8 cellular contexts compared by ENCODE assay signal in the genomic region with DNA sequence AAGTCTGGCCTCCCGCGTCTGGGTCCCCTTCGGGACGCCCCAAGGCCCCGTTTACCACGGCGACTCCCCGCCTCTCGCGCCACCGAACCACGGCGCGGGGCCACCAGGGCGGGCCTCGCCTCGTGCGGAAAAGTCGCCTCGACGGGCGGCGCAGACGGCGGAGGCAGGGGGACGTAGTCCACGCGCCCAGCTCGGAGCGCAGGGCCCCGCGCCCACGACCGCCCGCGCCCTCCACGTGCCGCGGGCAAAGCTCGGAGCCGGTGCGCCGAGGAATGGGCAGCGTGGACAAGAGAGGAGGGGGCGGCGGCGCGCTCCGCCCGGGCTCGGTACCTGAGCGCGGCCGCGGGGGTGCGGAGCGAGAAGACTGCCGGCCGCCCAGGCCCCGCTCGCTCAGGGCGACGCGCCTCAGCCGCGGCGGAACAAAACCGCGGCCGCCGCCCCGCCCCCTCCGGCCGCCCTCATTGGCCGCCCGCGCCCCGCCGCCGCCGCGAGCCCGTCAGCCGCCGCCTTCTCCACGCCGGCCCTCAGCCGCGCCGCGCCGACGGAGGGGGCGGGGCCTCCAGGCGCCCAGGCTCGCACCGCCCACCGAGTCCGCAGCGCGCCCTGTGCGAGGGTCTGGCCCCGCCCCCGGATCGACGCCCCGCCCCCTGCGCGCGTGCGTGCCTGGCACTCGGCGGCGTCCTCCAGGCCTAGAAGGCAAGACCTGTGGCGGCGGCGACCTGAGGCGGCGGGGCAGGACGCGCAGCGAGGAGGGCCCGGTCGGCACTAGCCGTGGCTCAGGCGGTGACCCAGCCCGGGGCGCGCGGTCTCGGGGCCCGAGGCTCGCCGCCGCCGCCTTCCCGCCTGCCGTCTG. TPM values are rescaled to one million over a fixed set of nuclear protein-coding genes. Genes with fewer than 3 reads are reported as not detected.
DNase-seq lines count a peak whose midpoint lies in the region; ATAC-seq and TF ChIP-seq lines count a peak whose summit lies in the region.

A gene with protein sequence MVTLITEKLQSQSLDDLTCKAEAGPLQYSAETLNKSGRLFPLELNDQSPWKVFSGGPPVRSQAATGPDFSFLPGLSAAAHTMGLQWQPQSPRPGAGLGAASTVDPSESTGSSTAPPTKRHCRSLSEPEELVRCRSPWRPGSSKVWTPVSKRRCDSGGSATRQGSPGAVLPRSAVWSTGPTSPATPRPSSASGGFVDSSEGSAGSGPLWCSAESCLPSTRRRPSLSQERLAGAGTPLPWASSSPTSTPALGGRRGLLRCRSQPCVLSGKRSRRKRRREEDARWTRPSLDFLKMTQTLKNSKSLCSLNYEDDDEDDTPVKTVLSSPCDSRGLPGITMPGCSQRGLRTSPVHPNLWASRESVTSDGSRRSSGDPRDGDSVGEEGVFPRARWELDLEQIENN (minus strand): TSS at position 411 of the 853 bp plus-strand sequence. CDS start 15,572 bp downstream, outside the sequence.

- H3K27me3 ChIP-seq in Panc1 (ENCODE audit: control insufficient read depth, insufficient read depth, low read length): no peaks in the 10 kb centered on the region
- no peaks in the 10 kb centered on the region for H3K27me3 ChIP-seq in naive thymus-derived CD4-positive, alpha-beta T cell (ENCODE audit: control insufficient read depth in 2 of 2, insufficient read depth in 2 of 2, low read length in 2 of 2)

- H3K4me3 Mint-ChIP-seq in Calu3 (ENCODE audit: low read depth, unreplicated experiment): peak within 1 kb of the TSS; percentile 65
- H3K4me3 Mint-ChIP-seq in naive thymus-derived CD4-positive, alpha-beta T cell: peak within 1 kb of the TSS; percentile 86 to 97 (median 93)
- peak within 1 kb of the TSS; percentile 68 for H3K4me3 Mint-ChIP-seq in stimulated activated effector memory CD8-positive, alpha-beta T cell treated with anti-CD3 and anti-CD28 coated beads, Interleukin-12 subunit alpha, Interleukin-12 subunit beta, amount 100 ng/mL, for 72 hours

- no TSS peak for BruUV-seq in Calu3 (replicated peaks; lab: Mats Ljungman, UMichigan)
- BruUV-seq in Panc1 (replicated peaks; lab: Mats Ljungman, UMichigan): no TSS peak

- ATAC-seq in GM21423 (IDR thresholded peaks at IDR 0.05; ENCODE audit: unreplicated experiment): peak; percentile 86
- peak; percentile 93 for ATAC-seq in Panc1
- peak; percentile 98 for ATAC-seq in naive thymus-derived CD4-positive, alpha-beta T cell
- peak; percentile 92 for ATAC-seq in stimulated activated effector memory CD8-positive, alpha-beta T cell treated with anti-CD3 and anti-CD28 coated beads, Interleukin-12 subunit alpha, Interleukin-12 subunit beta, amount 100 ng/mL, for 72 hours

- H3K9me3 Mint-ChIP-seq in Calu3 (ENCODE audit: low read depth, unreplicated experiment): no peaks in the 10 kb centered on the region
- H3K9me3 Mint-ChIP-seq in naive thymus-derived CD4-positive, alpha-beta T cell: no peaks in the 10 kb centered on the region
- no peaks in the 10 kb centered on the region for H3K9me3 Mint-ChIP-seq in stimulated activated effector memory CD8-positive, alpha-beta T cell treated with anti-CD3 and anti-CD28 coated beads, Interleukin-12 subunit alpha, Interleukin-12 subunit beta, amount 100 ng/mL, for 72 hours

- intact Hi-C loops in Calu3 (cut with micrococcal nuclease; ENCODE audit: unreplicated experiment): no loop called here
- intact Hi-C loops in Panc1 (cut with micrococcal nuclease; ENCODE audit: unreplicated experiment): no loop called here
- intact Hi-C loops in naive thymus-derived CD4-positive, alpha-beta T cell (cut with micrococcal nuclease): loop anchor here (1.0 to 2.0 kb wide), 9 partner anchors 28 to 395 kb away; a partner anchor contains a TSS

- CTCF ChIA-PET in Calu3 (lab: Charles Lee) (interaction anchor here (1.0 kb wide), 1 partner anchor 9 kb away, joined by 3 read pairs; no protein-coding TSS in a partner anchor), Panc1 (lab: Charles Lee) (no interaction called here)
- CTCF ChIA-PET in naive thymus-derived CD4-positive, alpha-beta T cell (lab: Charles Lee): interaction anchor here (1.2 to 1.7 kb wide), 2 partner anchors 9 to 41 kb away, joined by 4 to 5 read pairs; no protein-coding TSS in a partner anchor

- H3K27me3 Mint-ChIP-seq in Calu3 (ENCODE audit: unreplicated experiment): no peaks in the 10 kb centered on the region
- peaks cover 0 to 9% (median 0%) of the 10 kb centered on the region in 5 donors for H3K27me3 Mint-ChIP-seq in naive thymus-derived CD4-positive, alpha-beta T cell

- DNase-seq in Calu3: peak; percentile 96
- DNase-seq in HuH-7 (ENCODE audit: low spot score): peak; percentile 71
- no peak for DNase-seq in Panc1 (ENCODE audit: low read depth, low spot score)
- DNase-seq in activated T-helper 1 cell treated with anti-CD3 and anti-CD28 coated beads, Interleukin-2, amount 50 U/mL, for 16 hours (ENCODE audit: low read depth in 1 of 2, low spot score in 1 of 2): peak; percentile 88 to 92
- peak; percentile 82 for DNase-seq in fibroblast of gingiva (ENCODE audit: low read depth)
- peak; percentile 80 to 99 (median 91) for DNase-seq in naive thymus-derived CD4-positive, alpha-beta T cell
- DNase-seq in stimulated activated effector memory CD8-positive, alpha-beta T cell treated with anti-CD3 and anti-CD28 coated beads, Interleukin-12 subunit alpha, Interleukin-12 subunit beta, amount 100 ng/mL, for 72 hours (ENCODE audit: low spot score in 2 of 2): peak; percentile 97 to 98

- H3K4me1 ChIP-seq in Panc1 (ENCODE audit: control insufficient read depth, insufficient read depth, low read length): peaks cover 15% of the 10 kb centered on the region
- H3K4me1 ChIP-seq in naive thymus-derived CD4-positive, alpha-beta T cell (ENCODE audit: control insufficient read depth in 2 of 2, insufficient read depth in 2 of 2, low read length in 2 of 2): peaks cover 0 to 4% of the 10 kb centered on the region in 2 donors

- H3K9me3 ChIP-seq in Panc1 (ENCODE audit: control insufficient read depth, insufficient read depth, low read depth, low read length): no peaks in the 10 kb centered on the region
- no peaks in the 10 kb centered on the region for H3K9me3 ChIP-seq in naive thymus-derived CD4-positive, alpha-beta T cell (ENCODE audit: control insufficient read depth in 2 of 3, low read length in 3 of 3)

- H3K4me3 ChIP-seq in Panc1 (ENCODE audit: low read depth in 2 of 2, low read length in 2 of 2): peak within 1 kb of the TSS; percentile 61 to 66
- H3K4me3 ChIP-seq in naive thymus-derived CD4-positive, alpha-beta T cell (ENCODE audit: low read length): peak within 1 kb of the TSS; percentile 51

- peak within 1 kb of the TSS; percentile 86 for H3K27ac ChIP-seq in Panc1 (ENCODE audit: low read length)
- peak within 1 kb of the TSS; percentile 62 for H3K27ac ChIP-seq in naive thymus-derived CD4-positive, alpha-beta T cell (ENCODE audit: low read depth, low read length)

- no peaks in the 10 kb centered on the region for H3K36me3 ChIP-seq in Panc1 (ENCODE audit: control insufficient read depth, insufficient read depth, low read length)
- no peaks in the 10 kb centered on the region for H3K36me3 ChIP-seq in naive thymus-derived CD4-positive, alpha-beta T cell (ENCODE audit: control insufficient read depth in 2 of 3, insufficient read depth in 3 of 3, low read length in 3 of 3)

- in situ Hi-C loops in Panc1 (cut with HindIII; ENCODE audit: low pct_unique_long_range_greater_than_20kb, low sequenced_read_pairs): no loop called here

- no peak for TF ChIP-seq CTCF in Calu3 (IDR thresholded peaks at IDR 0.05; ENCODE audit: unreplicated experiment)
- no peak for TF ChIP-seq CTCF in Panc1 (IDR thresholded peaks at IDR 0.05)

- peaks cover 16% of the 10 kb centered on the region for H3K4me1 Mint-ChIP-seq in Calu3 (ENCODE audit: low read depth, unreplicated experiment)
- peaks cover 9 to 15% (median 12%) of the 10 kb centered on the region in 7 donors for H3K4me1 Mint-ChIP-seq in naive thymus-derived CD4-positive, alpha-beta T cell
- H3K4me1 Mint-ChIP-seq in stimulated activated effector memory CD8-positive, alpha-beta T cell treated with anti-CD3 and anti-CD28 coated beads, Interleukin-12 subunit alpha, Interleukin-12 subunit beta, amount 100 ng/mL, for 72 hours: peaks cover 9% of the 10 kb centered on the region

- POLR2A ChIA-PET in Panc1 (lab: Charles Lee): no interaction called here
- POLR2A ChIA-PET in naive thymus-derived CD4-positive, alpha-beta T cell (lab: Charles Lee): interaction anchor here (0.6 to 1.4 kb wide), 5 partner anchors 9 to 785 kb away, joined by 3 to 6 read pairs (median 5); a partner anchor contains a TSS

- peaks cover 23% of the 10 kb centered on the region for H3K36me3 Mint-ChIP-seq in Calu3 (ENCODE audit: insufficient read depth, unreplicated experiment)
- H3K36me3 Mint-ChIP-seq in naive thymus-derived CD4-positive, alpha-beta T cell: peaks cover 0 to 5% (median 0%) of the 10 kb centered on the region in 5 donors
- peaks cover 6% of the 10 kb centered on the region for H3K36me3 Mint-ChIP-seq in stimulated activated effector memory CD8-positive, alpha-beta T cell treated with anti-CD3 and anti-CD28 coated beads, Interleukin-12 subunit alpha, Interleukin-12 subunit beta, amount 100 ng/mL, for 72 hours

- no peak within 1 kb of the TSS for H3K27ac Mint-ChIP-seq in Calu3 (ENCODE audit: unreplicated experiment)
- peak within 1 kb of the TSS; percentile 86 to 98 (median 91) for H3K27ac Mint-ChIP-seq in naive thymus-derived CD4-positive, alpha-beta T cell
- peak within 1 kb of the TSS; percentile 37 for H3K27ac Mint-ChIP-seq in stimulated activated effector memory CD8-positive, alpha-beta T cell treated with anti-CD3 and anti-CD28 coated beads, Interleukin-12 subunit alpha, Interleukin-12 subunit beta, amount 100 ng/mL, for 72 hours

RNA-seq across cellular contexts. Expression of the gene that starts here (rescaled TPM):
- total RNA-seq in Calu3 (2022) (5.3 and 7.3 TPM in 2 replicates), Panc1 (2021; ENCODE audit: unreplicated experiment) (7.0 TPM)
- polyA plus RNA-seq in Panc1 (2012; ENCODE audit: insufficient read length): 4.6 TPM
- total RNA-seq in naive thymus-derived CD4-positive, alpha-beta T cell: 1 to 10 TPM; 1.2 to 3.6 (median 1.4) TPM
- polyA plus RNA-seq in naive thymus-derived CD4-positive, alpha-beta T cell: 1 to 10 TPM; 2.1 to 2.5 TPM

Comparison
In these comparisons a context has a peak if more than half of its experiments do, and no peak if none do; other contexts are left out.
1. intact Hi-C loops: an anchor here in naive thymus-derived CD4-positive, alpha-beta T cell (1.0 to 2.0 kb wide); none called in Calu3 and Panc1.